ENCODE assay signal across 1 cellular context in genomic region chr1:164703971-164704411, GRCh38.
TF ChIP-seq lines count a peak whose summit lies in the region.

No MANE protein-coding gene starts in this region.

TF ChIP-seq in neural cell, 6 proteins besides CTCF, POLR2A, EP300 and RAD21 (continued from another document):
- peak; percentile 23 for TF ChIP-seq REST (IDR thresholded peaks at IDR 0.05; ENCODE audit: borderline replicate concordance)
